Comparison of ENCODE assay signal across 4 cellular contexts in the genomic region with DNA sequence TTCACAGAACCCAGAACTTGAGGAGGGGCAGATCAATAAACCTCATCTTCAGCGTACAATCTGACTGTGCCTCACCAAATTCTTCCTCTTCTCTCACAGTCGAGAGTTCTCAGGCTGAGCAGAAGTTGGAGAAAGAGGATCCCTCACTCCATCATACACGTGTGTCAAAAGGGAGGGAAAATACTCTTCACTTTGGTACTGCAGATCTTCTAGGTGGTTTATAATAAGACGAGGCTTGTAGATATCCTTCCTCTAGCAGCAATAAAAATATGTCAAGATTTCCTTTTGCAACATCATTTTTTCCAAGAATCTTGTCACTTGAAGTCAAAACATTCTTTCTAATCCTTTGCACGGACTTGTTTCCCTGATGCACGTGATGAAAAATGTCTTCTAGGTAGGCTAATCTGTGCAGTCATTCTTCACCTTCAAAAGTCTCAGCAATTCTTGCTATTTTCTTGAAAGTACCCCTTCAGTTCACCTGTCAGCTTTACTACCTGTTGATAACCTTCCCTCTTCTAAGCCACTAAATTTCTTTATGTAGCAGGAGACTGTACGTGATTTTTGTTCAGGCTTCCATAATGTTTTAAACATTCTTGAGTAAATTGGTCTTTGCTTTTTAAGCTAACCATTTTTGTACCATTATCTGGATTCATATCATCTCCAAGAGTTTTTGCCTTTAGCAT.
TF ChIP-seq lines count a peak whose summit lies in the region.

No MANE protein-coding gene starts in this region.

TF ChIP-seq in HEK293, 187 proteins besides CTCF, POLR2A, EP300 and RAD21:
- TF ChIP-seq SCRT1 (tag by site-specific recombination; IDR thresholded peaks at IDR 0.05; ENCODE audit: borderline replicate concordance) = peak; percentile 68
- no peak for TF ChIP-seq ZNF747 (tag by site-specific recombination; IDR thresholded peaks at IDR 0.05)
- TF ChIP-seq SCRT2 (tag by site-specific recombination; IDR thresholded peaks at IDR 0.05) = peak; percentile 73

TF ChIP-seq in H1, 55 proteins besides CTCF, POLR2A, EP300 and RAD21:
- no peak for TF ChIP-seq PHF8 (conservative IDR thresholded peaks at IDR 0.05; ENCODE audit: low read depth, low read length)
- no peak for TF ChIP-seq SRF (IDR thresholded peaks at IDR 0.05; ENCODE audit: low read depth, low read length)
- TF ChIP-seq EZH2 (IDR thresholded peaks at IDR 0.05; ENCODE audit: low read depth, low read length, severe bottlenecking) = no peak
- no peak for TF ChIP-seq SAP30 (IDR thresholded peaks at IDR 0.05; ENCODE audit: insufficient read depth, insufficient replicate concordance, low read length)
- no peak for TF ChIP-seq SP4 (IDR thresholded peaks at IDR 0.05; ENCODE audit: low read length)
- TF ChIP-seq, protein P1, sequence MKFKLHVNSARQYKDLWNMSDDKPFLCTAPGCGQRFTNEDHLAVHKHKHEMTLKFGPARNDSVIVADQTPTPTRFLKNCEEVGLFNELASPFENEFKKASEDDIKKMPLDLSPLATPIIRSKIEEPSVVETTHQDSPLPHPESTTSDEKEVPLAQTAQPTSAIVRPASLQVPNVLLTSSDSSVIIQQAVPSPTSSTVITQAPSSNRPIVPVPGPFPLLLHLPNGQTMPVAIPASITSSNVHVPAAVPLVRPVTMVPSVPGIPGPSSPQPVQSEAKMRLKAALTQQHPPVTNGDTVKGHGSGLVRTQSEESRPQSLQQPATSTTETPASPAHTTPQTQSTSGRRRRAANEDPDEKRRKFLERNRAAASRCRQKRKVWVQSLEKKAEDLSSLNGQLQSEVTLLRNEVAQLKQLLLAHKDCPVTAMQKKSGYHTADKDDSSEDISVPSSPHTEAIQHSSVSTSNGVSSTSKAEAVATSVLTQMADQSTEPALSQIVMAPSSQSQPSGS (IDR thresholded peaks at IDR 0.05; ENCODE audit: low read length) = no peak
- TF ChIP-seq SUZ12 (IDR thresholded peaks at IDR 0.05; ENCODE audit: low read length) = no peak
- TF ChIP-seq, protein P2, sequence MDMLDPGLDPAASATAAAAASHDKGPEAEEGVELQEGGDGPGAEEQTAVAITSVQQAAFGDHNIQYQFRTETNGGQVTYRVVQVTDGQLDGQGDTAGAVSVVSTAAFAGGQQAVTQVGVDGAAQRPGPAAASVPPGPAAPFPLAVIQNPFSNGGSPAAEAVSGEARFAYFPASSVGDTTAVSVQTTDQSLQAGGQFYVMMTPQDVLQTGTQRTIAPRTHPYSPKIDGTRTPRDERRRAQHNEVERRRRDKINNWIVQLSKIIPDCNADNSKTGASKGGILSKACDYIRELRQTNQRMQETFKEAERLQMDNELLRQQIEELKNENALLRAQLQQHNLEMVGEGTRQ (IDR thresholded peaks at IDR 0.05; ENCODE audit: low read length) = no peak
- no peak for TF ChIP-seq FOSL1 (IDR thresholded peaks at IDR 0.05; ENCODE audit: insufficient read depth, low read depth, low read length)
- no peak for TF ChIP-seq TAF1 (IDR thresholded peaks at IDR 0.05; ENCODE audit: low read depth, low read length)
- no peak for TF ChIP-seq SIN3A (conservative IDR thresholded peaks at IDR 0.05 in 1 of 2, IDR thresholded peaks at IDR 0.05 in 1 of 2; ENCODE audit: low read depth in 1 of 2, low read length in 2 of 2)
- no peak for TF ChIP-seq RXRA (IDR thresholded peaks at IDR 0.05; ENCODE audit: insufficient read depth, low read depth, low read length)

TF ChIP-seq in neural cell, 6 proteins besides CTCF, POLR2A, EP300 and RAD21:
- TF ChIP-seq SMC3 (conservative IDR thresholded peaks at IDR 0.05; ENCODE audit: poor library complexity) (no peak), MXI1 (conservative IDR thresholded peaks at IDR 0.05; ENCODE audit: poor library complexity, severe bottlenecking) (no peak), EZH2 (IDR thresholded peaks at IDR 0.05; ENCODE audit: borderline replicate concordance, insufficient read depth, low read length, poor library complexity, severe bottlenecking) (no peak), POLR2AphosphoS5 (IDR thresholded peaks at IDR 0.05) (peak; percentile 63), TAF1 (IDR thresholded peaks at IDR 0.05; ENCODE audit: low read depth) (no peak)
- TF ChIP-seq, protein P3, sequence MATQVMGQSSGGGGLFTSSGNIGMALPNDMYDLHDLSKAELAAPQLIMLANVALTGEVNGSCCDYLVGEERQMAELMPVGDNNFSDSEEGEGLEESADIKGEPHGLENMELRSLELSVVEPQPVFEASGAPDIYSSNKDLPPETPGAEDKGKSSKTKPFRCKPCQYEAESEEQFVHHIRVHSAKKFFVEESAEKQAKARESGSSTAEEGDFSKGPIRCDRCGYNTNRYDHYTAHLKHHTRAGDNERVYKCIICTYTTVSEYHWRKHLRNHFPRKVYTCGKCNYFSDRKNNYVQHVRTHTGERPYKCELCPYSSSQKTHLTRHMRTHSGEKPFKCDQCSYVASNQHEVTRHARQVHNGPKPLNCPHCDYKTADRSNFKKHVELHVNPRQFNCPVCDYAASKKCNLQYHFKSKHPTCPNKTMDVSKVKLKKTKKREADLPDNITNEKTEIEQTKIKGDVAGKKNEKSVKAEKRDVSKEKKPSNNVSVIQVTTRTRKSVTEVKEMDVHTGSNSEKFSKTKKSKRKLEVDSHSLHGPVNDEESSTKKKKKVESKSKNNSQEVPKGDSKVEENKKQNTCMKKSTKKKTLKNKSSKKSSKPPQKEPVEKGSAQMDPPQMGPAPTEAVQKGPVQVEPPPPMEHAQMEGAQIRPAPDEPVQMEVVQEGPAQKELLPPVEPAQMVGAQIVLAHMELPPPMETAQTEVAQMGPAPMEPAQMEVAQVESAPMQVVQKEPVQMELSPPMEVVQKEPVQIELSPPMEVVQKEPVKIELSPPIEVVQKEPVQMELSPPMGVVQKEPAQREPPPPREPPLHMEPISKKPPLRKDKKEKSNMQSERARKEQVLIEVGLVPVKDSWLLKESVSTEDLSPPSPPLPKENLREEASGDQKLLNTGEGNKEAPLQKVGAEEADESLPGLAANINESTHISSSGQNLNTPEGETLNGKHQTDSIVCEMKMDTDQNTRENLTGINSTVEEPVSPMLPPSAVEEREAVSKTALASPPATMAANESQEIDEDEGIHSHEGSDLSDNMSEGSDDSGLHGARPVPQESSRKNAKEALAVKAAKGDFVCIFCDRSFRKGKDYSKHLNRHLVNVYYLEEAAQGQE (IDR thresholded peaks at IDR 0.05; ENCODE audit: borderline replicate concordance) = no peak
TF ChIP-seq in neural cell: peak in this region for 1.

TF ChIP-seq in SK-N-SH, 30 proteins besides CTCF, POLR2A, EP300 and RAD21:
- no peak for TF ChIP-seq RCOR1 (IDR thresholded peaks at IDR 0.05; ENCODE audit: low read length)
- no peak for TF ChIP-seq GABPA (IDR thresholded peaks at IDR 0.05; ENCODE audit: low read depth)
- TF ChIP-seq RXRA (IDR thresholded peaks at IDR 0.05; ENCODE audit: borderline replicate concordance, low read depth) = no peak
- TF ChIP-seq, protein P4, sequence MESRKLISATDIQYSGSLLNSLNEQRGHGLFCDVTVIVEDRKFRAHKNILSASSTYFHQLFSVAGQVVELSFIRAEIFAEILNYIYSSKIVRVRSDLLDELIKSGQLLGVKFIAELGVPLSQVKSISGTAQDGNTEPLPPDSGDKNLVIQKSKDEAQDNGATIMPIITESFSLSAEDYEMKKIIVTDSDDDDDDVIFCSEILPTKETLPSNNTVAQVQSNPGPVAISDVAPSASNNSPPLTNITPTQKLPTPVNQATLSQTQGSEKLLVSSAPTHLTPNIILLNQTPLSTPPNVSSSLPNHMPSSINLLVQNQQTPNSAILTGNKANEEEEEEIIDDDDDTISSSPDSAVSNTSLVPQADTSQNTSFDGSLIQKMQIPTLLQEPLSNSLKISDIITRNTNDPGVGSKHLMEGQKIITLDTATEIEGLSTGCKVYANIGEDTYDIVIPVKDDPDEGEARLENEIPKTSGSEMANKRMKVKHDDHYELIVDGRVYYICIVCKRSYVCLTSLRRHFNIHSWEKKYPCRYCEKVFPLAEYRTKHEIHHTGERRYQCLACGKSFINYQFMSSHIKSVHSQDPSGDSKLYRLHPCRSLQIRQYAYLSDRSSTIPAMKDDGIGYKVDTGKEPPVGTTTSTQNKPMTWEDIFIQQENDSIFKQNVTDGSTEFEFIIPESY (IDR thresholded peaks at IDR 0.05; ENCODE audit: borderline replicate concordance, low read depth) = no peak
- TF ChIP-seq JUND (IDR thresholded peaks at IDR 0.05) = no peak
- no peak for TF ChIP-seq RFX5 (IDR thresholded peaks at IDR 0.05; ENCODE audit: low read length)
- TF ChIP-seq POLR2AphosphoS5 (IDR thresholded peaks at IDR 0.05; ENCODE audit: low read depth, low read length) = no peak
- TF ChIP-seq, protein P5, sequence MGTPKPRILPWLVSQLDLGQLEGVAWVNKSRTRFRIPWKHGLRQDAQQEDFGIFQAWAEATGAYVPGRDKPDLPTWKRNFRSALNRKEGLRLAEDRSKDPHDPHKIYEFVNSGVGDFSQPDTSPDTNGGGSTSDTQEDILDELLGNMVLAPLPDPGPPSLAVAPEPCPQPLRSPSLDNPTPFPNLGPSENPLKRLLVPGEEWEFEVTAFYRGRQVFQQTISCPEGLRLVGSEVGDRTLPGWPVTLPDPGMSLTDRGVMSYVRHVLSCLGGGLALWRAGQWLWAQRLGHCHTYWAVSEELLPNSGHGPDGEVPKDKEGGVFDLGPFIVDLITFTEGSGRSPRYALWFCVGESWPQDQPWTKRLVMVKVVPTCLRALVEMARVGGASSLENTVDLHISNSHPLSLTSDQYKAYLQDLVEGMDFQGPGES (IDR thresholded peaks at IDR 0.05; ENCODE audit: low read depth, low read length) = no peak
- TF ChIP-seq GATA2 (CRISPR knock-in tag; IDR thresholded peaks at IDR 0.05) = no peak
